24 cellular contexts compared by ENCODE assay signal in the genomic region with DNA sequence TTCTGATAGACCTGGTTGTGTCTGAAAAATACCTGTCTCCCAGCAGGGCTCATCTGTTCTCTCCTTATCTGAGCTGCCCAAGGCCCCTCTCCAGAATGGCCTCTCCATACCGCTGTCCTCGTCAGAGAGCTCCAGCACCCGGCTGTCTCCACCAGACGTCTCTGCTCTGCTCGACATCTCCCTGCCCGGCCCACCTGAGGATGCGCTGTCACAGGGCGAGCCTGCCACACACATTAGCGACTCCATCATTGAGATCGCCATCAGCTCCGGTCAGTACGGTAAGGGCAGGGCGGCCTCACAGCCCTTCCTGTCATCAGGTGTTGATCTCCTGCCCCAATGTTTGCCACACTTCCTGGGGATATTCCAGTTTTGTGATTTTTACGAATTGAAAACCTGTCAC.
"Had no signal": no experiment of that assay in that cellular context is flagged by ENCODE, and none has a peak within 500 bp of the region (broad histone marks: within the 10 kb centered on the region; RNA-seq: fewer than 3 reads in every experiment).

No MANE protein-coding gene starts in this region.

- H3K4me2 ChIP-seq: hepatocyte, smooth muscle cell had no signal

- H2AFZ ChIP-seq: hepatocyte, parathyroid adenoma had no signal

- H3K4me3 ChIP-seq: heart right ventricle, hepatocyte, left lung, lung, right atrium auricular region, right lobe of liver, smooth muscle cell, tibial nerve, uterus had no signal

- H3K36me3 ChIP-seq: uterus had no signal

- H3K9me3 ChIP-seq: heart right ventricle, left lung, right atrium auricular region, right lobe of liver, tibial nerve, uterus had no signal

- DNase-seq: heart right ventricle; left colon; mesendoderm; naive B cell; natural killer cell; nephron progenitor cell; nucleus accumbens; right lobe of liver; stimulated activated CD4-positive, alpha-beta T cell treated with anti-CD3 and anti-CD28 coated beads, Interleukin-1b, Interleukin-23, amount 100 ng/mL, for 48 hours; stimulated activated CD4-positive, alpha-beta T cell treated with anti-CD3 and anti-CD28 coated beads, Interleukin-2, amount 100 ng/mL, for 48 hours; stimulated activated CD4-positive, alpha-beta T cell treated with anti-CD3 and anti-CD28 coated beads, Interleukin-4, amount 100 ng/mL, for 4 hours; stimulated activated CD8-positive, alpha-beta memory T cell treated with anti-CD3 and anti-CD28 coated beads, Interleukin-4, amount 100 ng/mL, for 48 hours; stimulated activated naive CD4-positive, alpha-beta T cell treated with Interleukin-2 at 50 U/mL for 16 hours; stimulated activated naive CD8-positive, alpha-beta T cell treated with anti-CD3 and anti-CD28 coated beads, Interleukin-15, amount 100 ng/mL, for 72 hours; substantia nigra; uterus had no signal

- H3K9ac ChIP-seq: parathyroid adenoma had no signal

- H3K27ac ChIP-seq: heart right ventricle, hepatocyte, left lung, parathyroid adenoma, right atrium auricular region, right lobe of liver, tibial nerve, uterus had no signal

- H3K4me1 ChIP-seq: heart right ventricle, left lung, parathyroid adenoma, right atrium auricular region, right lobe of liver, tibial nerve, uterus had no signal

- ATAC-seq: heart right ventricle; left colon; left lung; natural killer cell; stimulated activated memory B cell treated with anti-CD40 and anti-IgM and Interleukin-4, amounts not matched to agents 10 μg/mL and 1 μg/mL and 100 μg/mL, for 72 hours; stimulated activated naive CD8-positive, alpha-beta T cell treated with anti-CD3 and anti-CD28 coated beads, Interleukin-15, amount 100 ng/mL, for 72 hours had no signal

- H3K27me3 ChIP-seq: heart right ventricle, hepatocyte, left lung, right atrium auricular region, right lobe of liver, tibial nerve, uterus had no signal
